ENCODE assay signal across 8 cellular contexts in the genomic region with DNA sequence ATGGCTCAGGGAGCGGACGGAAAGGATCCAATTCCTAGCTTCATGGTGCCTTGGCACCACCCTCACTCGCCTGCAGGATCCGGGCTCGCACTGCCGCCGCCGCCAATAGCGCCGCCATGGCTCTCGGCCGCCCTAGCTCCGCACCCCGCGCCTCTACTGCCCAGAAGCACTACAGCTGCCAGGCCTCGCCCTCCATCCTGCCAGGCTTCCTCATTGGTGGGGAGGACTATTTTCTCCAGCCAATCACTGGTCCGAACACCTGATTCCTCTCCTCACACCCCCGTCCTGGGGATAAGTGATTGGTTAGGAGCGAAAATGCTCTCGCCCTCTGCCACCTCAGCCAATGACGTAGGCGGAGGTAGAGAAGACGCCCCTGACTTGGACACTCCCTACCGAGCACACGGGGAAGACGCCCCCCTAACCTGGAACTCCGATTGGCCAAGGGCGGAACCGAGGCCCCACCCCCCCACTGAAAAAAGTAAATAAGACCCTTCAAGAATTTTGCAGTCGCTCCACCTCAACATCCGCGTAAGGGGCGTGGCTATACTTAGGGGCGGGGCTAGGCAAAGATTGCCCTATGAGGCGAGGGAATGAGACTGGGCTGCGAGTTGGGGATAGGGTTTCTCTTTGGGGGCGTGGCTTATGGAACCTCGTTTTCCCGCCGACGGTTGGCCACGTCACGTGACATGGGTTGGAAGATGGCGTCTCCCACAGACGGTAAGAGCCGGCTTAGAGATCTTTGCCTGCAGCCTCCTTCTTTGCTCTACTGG. TPM values are rescaled to one million over a fixed set of nuclear protein-coding genes. Genes with fewer than 3 reads are reported as not detected.
DNase-seq lines count a peak whose midpoint lies in the region; ATAC-seq and TF ChIP-seq lines count a peak whose summit lies in the region.

A gene (minus strand): TSS at position 177 of the 770 bp plus-strand sequence. CDS start 59 bp downstream, at position 118.
A gene with protein sequence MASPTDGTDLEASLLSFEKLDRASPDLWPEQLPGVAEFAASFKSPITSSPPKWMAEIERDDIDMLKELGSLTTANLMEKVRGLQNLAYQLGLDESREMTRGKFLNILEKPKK (plus strand): TSS at position 680 of the 770 bp plus-strand sequence. CDS start 19 bp downstream, at position 699.

- DNase-seq in COLO829 (ENCODE audit: low spot score) (peak; percentile 100), HS-5 (ENCODE audit: low read depth) (peak; percentile 99), NK-92 (lab: John Stamatoyannopoulos, UW; ENCODE audit: unreplicated experiment) (peak; percentile 99), lower lobe of right lung (peak; percentile 99)
- DNase-seq in activated CD8-positive, alpha-beta memory T cell treated with anti-CD3 and anti-CD28 coated beads for 1 hour (ENCODE audit: extremely low read depth in 1 of 2, low read depth in 1 of 2), result peak; percentile 99 to 100
- peak; percentile 99 to 100 (median 100) for DNase-seq in stimulated activated CD4-positive, alpha-beta T cell treated with anti-CD3 and anti-CD28 coated beads, TNF-alpha, amount 100 ng/mL, for 24 hours (ENCODE audit: low read depth in 3 of 3)

- peak within 1 kb of the TSS; percentile 87 for H3K27ac ChIP-seq in ectodermal cell (ENCODE audit: insufficient read depth, low read depth, low read length, poor library complexity, severe bottlenecking)
- peak within 1 kb of the TSS; percentile 86 for H3K27ac ChIP-seq in lower lobe of right lung

- H3K4me1 ChIP-seq in ectodermal cell (ENCODE audit: control insufficient read depth, insufficient read depth, low read length) (peaks cover 6% of the 10 kb centered on the region), lower lobe of right lung (peaks cover 34% of the 10 kb centered on the region)

- H3K4me3 ChIP-seq in ectodermal cell (ENCODE audit: insufficient read depth, low read depth, low read length), result peak within 1 kb of the TSS; percentile 61
- peak within 1 kb of the TSS; percentile 92 for H3K4me3 ChIP-seq in lower lobe of right lung

- no peak for TF ChIP-seq CTCF in lower lobe of right lung (IDR thresholded peaks at IDR 0.05)

- no peaks in the 10 kb centered on the region for H3K27me3 ChIP-seq in ectodermal cell (ENCODE audit: control insufficient read depth, insufficient read depth, low read length, poor library complexity, severe bottlenecking)
- H3K27me3 ChIP-seq in lower lobe of right lung (ENCODE audit: low read depth), result no peaks in the 10 kb centered on the region

- no peaks in the 10 kb centered on the region for H3K36me3 ChIP-seq in ectodermal cell (ENCODE audit: control insufficient read depth, insufficient read depth, low read length)
- H3K36me3 ChIP-seq in lower lobe of right lung, result no peaks in the 10 kb centered on the region

- H3K9me3 ChIP-seq in ectodermal cell (ENCODE audit: control insufficient read depth, low read length) (no peaks in the 10 kb centered on the region), lower lobe of right lung (no peaks in the 10 kb centered on the region)

- intact Hi-C loops in lower lobe of right lung (cut with DNase I), result no loop called here

- 0% methylated on average over 46 of the region's 46 CpGs for WGBS in ectodermal cell, 2 experiments

- ATAC-seq in GM19468 (IDR thresholded peaks at IDR 0.05; ENCODE audit: extremely low read depth, unreplicated experiment) (peak; percentile 83), lower lobe of right lung (peak; percentile 98)

RNA-seq across cellular contexts. Expression of the first gene that starts in this region (rescaled TPM):
- polyA plus RNA-seq in ectodermal cell (2013, experiment 1 of 4), result 33.5 TPM
- polyA plus RNA-seq in ectodermal cell (2013, experiment 2 of 4), result 37.7 TPM
- 19.5 TPM for polyA plus RNA-seq in ectodermal cell (2013, experiment 3 of 4)
- polyA plus RNA-seq in ectodermal cell (2013, experiment 4 of 4), result 22.8 TPM
- 45.5 TPM for total RNA-seq in lower lobe of right lung

RNA-seq across cellular contexts. Expression of the second gene that starts in this region (rescaled TPM):
- 14.3 TPM for polyA plus RNA-seq in ectodermal cell (2013, experiment 1 of 4)
- polyA plus RNA-seq in ectodermal cell (2013, experiment 2 of 4), result 15.8 TPM
- 12.0 TPM for polyA plus RNA-seq in ectodermal cell (2013, experiment 3 of 4)
- 13.7 TPM for polyA plus RNA-seq in ectodermal cell (2013, experiment 4 of 4)
- 7.9 TPM for total RNA-seq in lower lobe of right lung

Comparison
In these comparisons a context has a peak if more than half of its experiments do, and no peak if none do; other contexts are left out.
1. Peak in every context shown above with its lines: DNase-seq, ATAC-seq, H3K4me3 ChIP-seq and H3K27ac ChIP-seq.